37 cellular contexts compared by ENCODE assay signal in genomic region chr2:238797537-238797936, GRCh38. TPM values are rescaled to one million over a fixed set of nuclear protein-coding genes. Genes with fewer than 3 reads are reported as not detected.
"Had no signal": no experiment of that assay in that cellular context is flagged by ENCODE, and none has a peak within 500 bp of the region (broad histone marks: within the 10 kb centered on the region; RNA-seq: fewer than 3 reads in every experiment).

No MANE protein-coding gene starts in this region.

- H3K4me3 ChIP-seq: adrenal gland, ascending aorta, body of pancreas, breast epithelium, cardiac muscle cell had no signal

- H3K36me3 ChIP-seq: adrenal gland, ascending aorta, brain microvascular endothelial cell, breast epithelium, cardiac muscle cell had no signal

- DNase-seq: activated effector memory CD4-positive, alpha-beta T cell treated with anti-CD3 and anti-CD28 coated beads, Interleukin-2, amount 50 U/mL, for 16 hours; activated effector memory CD4-positive, alpha-beta T cell treated with Interleukin-2 at 50 U/mL for 16 hours; activated gamma-delta T cell; activated gamma-delta T cell treated with Interleukin-2 at 50 U/mL for 16 hours; activated naive CD4-positive, alpha-beta T cell; activated naive CD4-positive, alpha-beta T cell treated with anti-CD3 and anti-CD28 coated beads for 36 hours; activated naive CD4-positive, alpha-beta T cell treated with anti-CD3 and anti-CD28 coated beads, Interleukin-2, amount 10 ng/mL, durations not matched to agents 7 days and 5 days; activated naive CD4-positive, alpha-beta T cell treated with anti-CD3 and anti-CD28 coated beads, Interleukin-2, amount 50 U/mL, for 16 hours; activated naive CD4-positive, alpha-beta T cell treated with Interleukin-2 at 50 U/mL for 16 hours; activated naive CD8-positive, alpha-beta T cell treated with anti-CD3 and anti-CD28 coated beads for 36 hours; activated naive CD8-positive, alpha-beta T cell treated with anti-CD3 and anti-CD28 coated beads, Interleukin-2, amount 10 ng/mL, durations not matched to agents 7 days and 5 days; activated naive CD8-positive, alpha-beta T cell treated with anti-CD3 and anti-CD28 coated beads, Interleukin-2, amount 50 U/mL, for 24 hours; activated T-cell treated with anti-CD3 and anti-CD28 coated beads, Interleukin-2, amount 50 U/mL, for 24 hours; activated T-cell treated with anti-CD3 and anti-CD28 coated beads, Interleukin-2, amount 50 U/mL, for 4 hours; activated T-cell treated with anti-CD3 and anti-CD28 coated beads, Interleukin-2, amount 50 U/mL, for 48 hours; activated T-cell treated with anti-CD3 and anti-CD28 coated beads, Interleukin-2, amount 50 U/mL, for 72 hours; adrenal gland; amniotic stem cell; amygdala; anterior cingulate cortex; aorta; body of pancreas; brain microvascular endothelial cell; caudate nucleus; central memory CD4-positive, alpha-beta T cell; cerebellar nuclear complex had no signal

- H3K4me1 Mint-ChIP-seq: activated naive CD4-positive, alpha-beta T cell treated with anti-CD3 and anti-CD28 coated beads, Interleukin-2, amount 10 ng/mL, durations not matched to agents 7 days and 5 days; activated naive CD4-positive, alpha-beta T cell treated with anti-CD3 and anti-CD28 coated beads, Interleukin-2, amount 50 U/mL, for 24 hours; activated naive CD8-positive, alpha-beta T cell treated with anti-CD3 and anti-CD28 coated beads for 36 hours; activated naive CD8-positive, alpha-beta T cell treated with anti-CD3 and anti-CD28 coated beads, Interleukin-2, amount 10 ng/mL, durations not matched to agents 7 days and 5 days; activated naive CD8-positive, alpha-beta T cell treated with anti-CD3 and anti-CD28 coated beads, Interleukin-2, amount 50 U/mL, for 24 hours; activated T-helper 17 cell treated with anti-CD3 and anti-CD28 coated beads, Interleukin-2, amount 50 U/mL, for 72 hours; brain; central memory CD8-positive, alpha-beta T cell had no signal

- H3K27me3 ChIP-seq: ascending aorta, body of pancreas, brain microvascular endothelial cell, cardiac muscle cell had no signal

- H3K9me3 Mint-ChIP-seq: activated naive CD4-positive, alpha-beta T cell treated with anti-CD3 and anti-CD28 coated beads for 36 hours; activated naive CD4-positive, alpha-beta T cell treated with anti-CD3 and anti-CD28 coated beads, Interleukin-2, amount 10 ng/mL, durations not matched to agents 7 days and 5 days; activated naive CD4-positive, alpha-beta T cell treated with anti-CD3 and anti-CD28 coated beads, Interleukin-2, amount 50 U/mL, for 24 hours; activated naive CD4-positive, alpha-beta T cell treated with anti-CD3 and anti-CD28 coated beads, Interleukin-2, amount 50 U/mL, for 72 hours; activated naive CD8-positive, alpha-beta T cell treated with anti-CD3 and anti-CD28 coated beads for 36 hours; activated naive CD8-positive, alpha-beta T cell treated with anti-CD3 and anti-CD28 coated beads, Interleukin-2, amount 10 ng/mL, durations not matched to agents 7 days and 5 days; activated naive CD8-positive, alpha-beta T cell treated with anti-CD3 and anti-CD28 coated beads, Interleukin-2, amount 50 U/mL, for 24 hours; activated T-cell treated with anti-CD3 and anti-CD28 coated beads, Interleukin-2, amount 50 U/mL, for 24 hours; activated T-cell treated with anti-CD3 and anti-CD28 coated beads, Interleukin-2, amount 50 U/mL, for 4 hours; activated T-cell treated with anti-CD3 and anti-CD28 coated beads, Interleukin-2, amount 50 U/mL, for 72 hours; activated T-helper 1 cell treated with anti-CD3 and anti-CD28 coated beads, Interleukin-12 subunit alpha, Interleukin-12 subunit beta, Interleukin-2, Interleukin-4 antibody, amounts not matched to agents 30 ng/mL and 10 ng/mL and 1 ng/mL, durations not matched to agents 14 hours and 24 hours and 36 hours; activated T-helper 17 cell treated with anti-CD3 and anti-CD28 coated beads, Interleukin-2, amount 50 U/mL, for 72 hours; activated T-helper 2 cell treated with anti-CD3 and anti-CD28 coated beads, Interferon-gamma antibody, Interleukin-2, Interleukin-4, amounts not matched to agents 10 μg/mL and 5 μg/mL and 100 μg/mL, durations not matched to agents 14 hours and 24 hours and 36 hours; central memory CD8-positive, alpha-beta T cell had no signal

- H3K9me3 ChIP-seq: adrenal gland, ascending aorta, body of pancreas, breast epithelium had no signal

- H3K4me3 Mint-ChIP-seq: activated naive CD4-positive, alpha-beta T cell treated with anti-CD3 and anti-CD28 coated beads for 36 hours; activated naive CD4-positive, alpha-beta T cell treated with anti-CD3 and anti-CD28 coated beads, Interleukin-2, amount 10 ng/mL, durations not matched to agents 7 days and 5 days; activated naive CD4-positive, alpha-beta T cell treated with anti-CD3 and anti-CD28 coated beads, Interleukin-2, amount 50 U/mL, for 24 hours; activated naive CD8-positive, alpha-beta T cell; activated naive CD8-positive, alpha-beta T cell treated with anti-CD3 and anti-CD28 coated beads for 36 hours; activated naive CD8-positive, alpha-beta T cell treated with anti-CD3 and anti-CD28 coated beads, Interleukin-2, amount 10 ng/mL, durations not matched to agents 7 days and 5 days; activated naive CD8-positive, alpha-beta T cell treated with anti-CD3 and anti-CD28 coated beads, Interleukin-2, amount 50 U/mL, for 24 hours; activated T-cell treated with anti-CD3 and anti-CD28 coated beads, Interleukin-2, amount 50 U/mL, for 24 hours; activated T-cell treated with anti-CD3 and anti-CD28 coated beads, Interleukin-2, amount 50 U/mL, for 4 hours; activated T-cell treated with anti-CD3 and anti-CD28 coated beads, Interleukin-2, amount 50 U/mL, for 72 hours; activated T-helper 1 cell treated with anti-CD3 and anti-CD28 coated beads, Interleukin-12 subunit alpha, Interleukin-12 subunit beta, Interleukin-2, Interleukin-4 antibody, amounts not matched to agents 30 ng/mL and 10 ng/mL and 1 ng/mL, durations not matched to agents 14 hours and 24 hours and 36 hours; activated T-helper 17 cell treated with anti-CD3 and anti-CD28 coated beads, Interleukin-2, amount 50 U/mL, for 72 hours; brain; central memory CD8-positive, alpha-beta T cell had no signal

- H3K4me1 ChIP-seq: adrenal gland, ascending aorta, body of pancreas, breast epithelium had no signal

- H3K36me3 Mint-ChIP-seq: activated naive CD4-positive, alpha-beta T cell treated with anti-CD3 and anti-CD28 coated beads, Interleukin-2, amount 10 ng/mL, durations not matched to agents 7 days and 5 days; activated naive CD4-positive, alpha-beta T cell treated with anti-CD3 and anti-CD28 coated beads, Interleukin-2, amount 50 U/mL, for 24 hours; activated naive CD4-positive, alpha-beta T cell treated with anti-CD3 and anti-CD28 coated beads, Interleukin-2, amount 50 U/mL, for 72 hours; activated naive CD8-positive, alpha-beta T cell; activated naive CD8-positive, alpha-beta T cell treated with anti-CD3 and anti-CD28 coated beads for 36 hours; activated naive CD8-positive, alpha-beta T cell treated with anti-CD3 and anti-CD28 coated beads, Interleukin-2, amount 10 ng/mL, durations not matched to agents 7 days and 5 days; brain had no signal

- ATAC-seq: activated naive CD4-positive, alpha-beta T cell treated with anti-CD3 and anti-CD28 coated beads, Interleukin-2, amount 50 U/mL, for 72 hours; activated naive CD8-positive, alpha-beta T cell treated with anti-CD3 and anti-CD28 coated beads, Interleukin-2, amount 50 U/mL, for 24 hours; activated T-cell treated with anti-CD3 and anti-CD28 coated beads, Interleukin-2, amount 50 U/mL, for 4 hours; activated T-cell treated with anti-CD3 and anti-CD28 coated beads, Interleukin-2, amount 50 U/mL, for 72 hours; activated T-helper 17 cell treated with anti-CD3 and anti-CD28 coated beads, Interleukin-2, amount 50 U/mL, for 72 hours; body of pancreas had no signal

- H3K27ac ChIP-seq: adrenal gland, ascending aorta, body of pancreas, brain microvascular endothelial cell, breast epithelium, cardiac muscle cell had no signal

- H3K27ac Mint-ChIP-seq: activated naive CD4-positive, alpha-beta T cell treated with anti-CD3 and anti-CD28 coated beads for 36 hours; activated naive CD4-positive, alpha-beta T cell treated with anti-CD3 and anti-CD28 coated beads, Interleukin-2, amount 10 ng/mL, durations not matched to agents 7 days and 5 days; activated naive CD4-positive, alpha-beta T cell treated with anti-CD3 and anti-CD28 coated beads, Interleukin-2, amount 50 U/mL, for 24 hours; activated naive CD4-positive, alpha-beta T cell treated with anti-CD3 and anti-CD28 coated beads, Interleukin-2, amount 50 U/mL, for 72 hours; activated naive CD8-positive, alpha-beta T cell; activated naive CD8-positive, alpha-beta T cell treated with anti-CD3 and anti-CD28 coated beads for 36 hours; activated naive CD8-positive, alpha-beta T cell treated with anti-CD3 and anti-CD28 coated beads, Interleukin-2, amount 10 ng/mL, durations not matched to agents 7 days and 5 days; activated naive CD8-positive, alpha-beta T cell treated with anti-CD3 and anti-CD28 coated beads, Interleukin-2, amount 50 U/mL, for 24 hours; activated T-cell treated with anti-CD3 and anti-CD28 coated beads, Interleukin-2, amount 50 U/mL, for 24 hours; activated T-cell treated with anti-CD3 and anti-CD28 coated beads, Interleukin-2, amount 50 U/mL, for 72 hours; activated T-helper 1 cell treated with anti-CD3 and anti-CD28 coated beads, Interleukin-12 subunit alpha, Interleukin-12 subunit beta, Interleukin-2, Interleukin-4 antibody, amounts not matched to agents 30 ng/mL and 10 ng/mL and 1 ng/mL, durations not matched to agents 14 hours and 24 hours and 36 hours; activated T-helper 17 cell treated with anti-CD3 and anti-CD28 coated beads, Interleukin-2, amount 50 U/mL, for 72 hours; activated T-helper 2 cell treated with anti-CD3 and anti-CD28 coated beads, Interferon-gamma antibody, Interleukin-2, Interleukin-4, amounts not matched to agents 10 μg/mL and 5 μg/mL and 100 μg/mL, durations not matched to agents 14 hours and 24 hours and 36 hours; brain had no signal

RNA-seq across cellular contexts. Expression of gene TWIST2, which starts 50.3 kb away (rescaled TPM):
- total RNA-seq: activated naive CD4-positive, alpha-beta T cell treated with anti-CD3 and anti-CD28 coated beads for 36 hours; activated naive CD4-positive, alpha-beta T cell treated with anti-CD3 and anti-CD28 coated beads, Interleukin-2, amount 50 U/mL, for 72 hours; activated naive CD8-positive, alpha-beta T cell treated with anti-CD3 and anti-CD28 coated beads for 36 hours; activated naive CD8-positive, alpha-beta T cell treated with anti-CD3 and anti-CD28 coated beads, Interleukin-2, amount 10 ng/mL, durations not matched to agents 7 days and 5 days; activated T-cell treated with anti-CD3 and anti-CD28 coated beads, Interleukin-2, amount 50 U/mL, for 4 hours; activated T-cell treated with anti-CD3 and anti-CD28 coated beads, Interleukin-2, amount 50 U/mL, for 72 hours; activated T-helper 1 cell treated with anti-CD3 and anti-CD28 coated beads, Interleukin-12 subunit alpha, Interleukin-12 subunit beta, Interleukin-2, Interleukin-4 antibody, amounts not matched to agents 30 ng/mL and 10 ng/mL and 1 ng/mL, durations not matched to agents 14 hours and 24 hours and 36 hours; activated T-helper 17 cell treated with anti-CD3 and anti-CD28 coated beads, Interleukin-2, amount 50 U/mL, for 72 hours; activated T-helper 2 cell treated with anti-CD3 and anti-CD28 coated beads, Interferon-gamma antibody, Interleukin-2, Interleukin-4, amounts not matched to agents 10 μg/mL and 5 μg/mL and 100 μg/mL, durations not matched to agents 14 hours and 24 hours and 36 hours; cardiac muscle cell had no signal
- polyA plus RNA-seq: cardiac muscle cell had no signal
